Comparison of ENCODE assay signal across 25 cellular contexts in the genomic region with DNA sequence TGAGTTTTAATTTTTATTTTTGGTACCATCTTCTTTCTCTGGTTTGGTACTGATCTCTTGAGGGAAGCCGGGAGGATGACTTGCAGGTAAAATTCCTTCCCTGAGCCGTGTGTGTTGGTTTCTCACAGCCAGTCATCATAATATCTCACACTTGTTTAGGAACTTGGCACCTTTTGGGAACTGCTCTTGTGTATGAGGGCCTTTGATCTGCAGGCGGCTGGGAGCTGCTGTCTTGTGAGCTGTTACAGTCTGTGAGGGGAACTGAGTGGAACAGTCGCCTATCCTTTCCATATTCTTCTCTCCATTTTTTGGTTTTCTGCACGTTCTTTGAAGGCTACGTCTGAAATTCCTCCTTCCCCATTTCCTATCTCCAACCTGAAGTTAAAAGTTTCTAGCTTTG.
"Had no signal": no experiment of that assay in that cellular context is flagged by ENCODE, and none has a peak within 500 bp of the region (broad histone marks: within the 10 kb centered on the region; RNA-seq: fewer than 3 reads in every experiment).

No MANE protein-coding gene starts in this region.

- H3K4me3 Mint-ChIP-seq: immature natural killer cell; naive thymus-derived CD4-positive, alpha-beta T cell; natural killer cell treated with Interleukin-12 subunit alpha and Interleukin-12 subunit beta and Interleukin-15 and Interleukin-18, amount 100 ng/mL, for 72 hours; neural crest cell; stimulated activated naive B cell treated with anti-CD40 and anti-IgM and Interleukin-4, amounts not matched to agents 10 μg/mL and 1 μg/mL and 100 μg/mL, for 72 hours; type B pancreatic cell had no signal

- H3K4me1 Mint-ChIP-seq: immature natural killer cell; naive thymus-derived CD4-positive, alpha-beta T cell; stimulated activated naive B cell treated with anti-CD40 and anti-IgM and Interleukin-4, amounts not matched to agents 10 μg/mL and 1 μg/mL and 100 μg/mL, for 72 hours had no signal

- ATAC-seq: left lobe of liver; mucosa of descending colon; naive thymus-derived CD4-positive, alpha-beta T cell; natural killer cell treated with Interleukin-12 subunit alpha and Interleukin-12 subunit beta and Interleukin-15 and Interleukin-18, amount 100 ng/mL, for 72 hours; pancreas; right lobe of liver; stimulated activated naive B cell treated with anti-CD40 and anti-IgM and Interleukin-4, amounts not matched to agents 10 μg/mL and 1 μg/mL and 100 μg/mL, for 72 hours; stimulated activated naive CD8-positive, alpha-beta T cell treated with anti-CD3 and anti-CD28 coated beads, Interleukin-15, Interleukin-2, amounts not matched to agents 100 U/mL and 50 U/mL, for 24 hours had no signal

- H3K36me3 ChIP-seq: heart left ventricle, pancreas, prostate gland, right lobe of liver, suprapubic skin, thoracic aorta, tibial artery, uterus had no signal

- H3K27me3 Mint-ChIP-seq: stimulated activated naive B cell treated with anti-CD40 and anti-IgM and Interleukin-4, amounts not matched to agents 10 μg/mL and 1 μg/mL and 100 μg/mL, for 72 hours had no signal

- H3K36me3 Mint-ChIP-seq: immature natural killer cell; naive thymus-derived CD4-positive, alpha-beta T cell; natural killer cell treated with Interleukin-12 subunit alpha and Interleukin-12 subunit beta and Interleukin-15 and Interleukin-18, amount 100 ng/mL, for 72 hours; stimulated activated naive B cell treated with anti-CD40 and anti-IgM and Interleukin-4, amounts not matched to agents 10 μg/mL and 1 μg/mL and 100 μg/mL, for 72 hours; type B pancreatic cell had no signal

- DNase-seq: glutamatergic neuron; heart left ventricle; immature natural killer cell; mucosa of descending colon; naive thymus-derived CD4-positive, alpha-beta T cell; nucleus accumbens; pancreas; posterior cingulate gyrus; retina; right lobe of liver; stimulated activated CD4-positive, alpha-beta T cell treated with anti-CD3 and anti-CD28 coated beads, Interleukin-1b, Interleukin-23, amount 100 ng/mL, for 48 hours; stimulated activated CD4-positive, alpha-beta T cell treated with anti-CD3 and anti-CD28 coated beads, Interleukin-4, amount 100 ng/mL, for 1 hour; stimulated activated naive B cell treated with anti-CD40 and anti-IgM and Interleukin-4, amounts not matched to agents 10 μg/mL and 1 μg/mL and 100 μg/mL, for 72 hours; stimulated activated naive CD8-positive, alpha-beta T cell treated with anti-CD3 and anti-CD28 coated beads, Interleukin-15, Interleukin-2, amounts not matched to agents 100 U/mL and 50 U/mL, for 24 hours; tibial artery; uterus had no signal

- H3K4me3 ChIP-seq: heart left ventricle, lung, mucosa of descending colon, pancreas, prostate gland, right lobe of liver, smooth muscle cell, suprapubic skin, thoracic aorta, tibial artery, uterus had no signal

- H3K9me3 Mint-ChIP-seq: neural crest cell, type B pancreatic cell had no signal

- H3K27me3 ChIP-seq: heart left ventricle, pancreas, right lobe of liver, suprapubic skin, tibial artery, uterus had no signal

- H3K9me3 ChIP-seq: heart left ventricle, mucosa of descending colon, pancreas, prostate gland, right lobe of liver, suprapubic skin, thoracic aorta, tibial artery, uterus had no signal

- H3K4me1 ChIP-seq: pancreas, prostate gland, right lobe of liver, suprapubic skin, tibial artery, uterus had no signal

- H3K27ac Mint-ChIP-seq: immature natural killer cell; naive thymus-derived CD4-positive, alpha-beta T cell; natural killer cell treated with Interleukin-12 subunit alpha and Interleukin-12 subunit beta and Interleukin-15 and Interleukin-18, amount 100 ng/mL, for 72 hours; stimulated activated naive B cell treated with anti-CD40 and anti-IgM and Interleukin-4, amounts not matched to agents 10 μg/mL and 1 μg/mL and 100 μg/mL, for 72 hours; type B pancreatic cell had no signal

- H3K27ac ChIP-seq: heart left ventricle, pancreas, prostate gland, right lobe of liver, suprapubic skin, thoracic aorta, tibial artery, uterus had no signal
